Comparison of ENCODE assay signal across 10 cellular contexts in the genomic region with DNA sequence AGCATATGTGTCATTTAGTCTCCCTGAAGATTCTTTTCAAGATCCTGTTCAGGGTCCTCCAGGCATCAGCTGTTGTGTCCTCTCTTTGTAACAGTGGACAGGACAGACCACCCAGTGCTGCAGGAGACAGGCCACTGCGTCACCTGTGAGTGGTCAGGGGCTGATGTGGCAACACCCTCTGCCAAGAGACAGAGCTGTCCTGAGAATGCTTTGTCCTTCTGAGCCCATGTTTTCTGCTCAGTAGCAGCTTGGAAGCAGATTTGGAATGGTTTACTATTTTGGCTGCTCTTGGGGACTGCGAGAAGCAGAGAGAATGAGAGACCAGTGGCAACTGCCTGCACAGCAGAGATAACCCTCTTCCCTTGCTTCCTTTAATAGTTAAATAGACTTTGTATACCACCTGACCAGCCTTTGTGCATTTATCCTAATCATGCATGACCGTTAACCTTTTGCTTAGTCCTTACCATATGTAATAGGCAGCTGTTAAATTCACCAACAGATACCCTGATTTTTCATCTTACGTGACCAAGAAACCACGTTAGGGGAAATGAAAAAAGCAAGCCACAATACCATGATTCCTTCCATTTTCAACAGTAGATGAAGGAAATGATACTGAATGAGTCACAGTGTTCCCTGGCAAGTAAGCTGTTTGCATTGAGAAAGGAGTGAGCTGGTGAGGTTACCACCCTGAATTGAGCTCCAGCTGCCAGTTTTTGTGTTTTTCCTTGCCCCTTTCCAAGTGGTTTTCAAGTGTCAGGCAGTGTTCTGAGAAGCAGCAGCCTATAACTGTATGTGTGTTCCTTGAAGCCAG. TPM values are rescaled to one million over a fixed set of nuclear protein-coding genes. Genes with fewer than 3 reads are reported as not detected.
DNase-seq lines count a peak whose midpoint lies in the region; ATAC-seq and TF ChIP-seq lines count a peak whose summit lies in the region.
"Had no signal": no experiment of that assay in that cellular context is flagged by ENCODE, and none has a peak within 500 bp of the region (broad histone marks: within the 10 kb centered on the region; RNA-seq: fewer than 3 reads in every experiment).

No MANE protein-coding gene starts in this region.

- H3K27me3 ChIP-seq in SJSA1 (replicated peaks) (no peaks in the 10 kb centered on the region), hepatocyte (no peaks in the 10 kb centered on the region)

- 83% methylated on average over 5 of the region's 5 CpGs for WGBS in hepatocyte (ENCODE audit: low lambda C conversion rate, missing lambda C conversion rate)

- no peaks in the 10 kb centered on the region for H3K9me2 ChIP-seq in hepatocyte (replicated peaks; ENCODE audit: insufficient read depth)

- no peak overlapping the region for H3K4me2 ChIP-seq in hepatocyte

- H2AFZ ChIP-seq in hepatocyte, result no peak overlapping the region

- H3K79me2 ChIP-seq in hepatocyte, result no peaks in the 10 kb centered on the region

- no peaks in the 10 kb centered on the region for H4K20me1 ChIP-seq in hepatocyte (ENCODE audit: insufficient read depth, poor library complexity, severe bottlenecking)

- no peaks in the 10 kb centered on the region for H3K9me3 ChIP-seq in SJSA1 (replicated peaks)
- no peaks in the 10 kb centered on the region for H3K9me3 ChIP-seq in hepatocyte (ENCODE audit: low read depth)
- H3K9me3 ChIP-seq: psoas muscle had no signal

- H3K4me1 ChIP-seq in SJSA1 (replicated peaks) (peaks cover 28% of the 10 kb centered on the region), hepatocyte (ENCODE audit: insufficient read depth) (no peaks in the 10 kb centered on the region)
- H3K4me1 ChIP-seq: psoas muscle had no signal

- DNase-seq in GM03348 (ENCODE audit: low spot score) (peak; percentile 71), SJSA1 (ENCODE audit: low read depth in 1 of 2, low spot score in 2 of 2) (peak; percentile 69 to 75), fibroblast of villous mesenchyme (ENCODE audit: low read depth) (peak; percentile 26), stromal cell of bone marrow (ENCODE audit: low read depth) (peak; percentile 91), hepatocyte (ENCODE audit: low spot score) (no peak)
- DNase-seq in stimulated activated CD4-positive, alpha-beta T cell treated with anti-CD3 and anti-CD28 coated beads, Interleukin-4, amount 100 ng/mL, for 4 hours, result no peak
- DNase-seq: psoas muscle had no signal

- no peaks in the 10 kb centered on the region for H3K36me3 ChIP-seq in SJSA1
- no peaks in the 10 kb centered on the region for H3K36me3 ChIP-seq in hepatocyte (replicated peaks; ENCODE audit: insufficient read depth, low read depth)

- ATAC-seq in GM21360 (IDR thresholded peaks at IDR 0.05; ENCODE audit: unreplicated experiment) (peak; percentile 92), HG03469 (IDR thresholded peaks at IDR 0.05; ENCODE audit: unreplicated experiment) (peak; percentile 96)

- H3K27ac ChIP-seq in SJSA1 (peak overlapping the region; percentile 73), hepatocyte (no peak overlapping the region)
- H3K27ac ChIP-seq: psoas muscle, VCaP had no signal

- TF ChIP-seq CTCF in fibroblast of villous mesenchyme (IDR thresholded peaks at IDR 0.05; ENCODE audit: insufficient read depth, low read depth, low read length) (no peak), hepatocyte (IDR thresholded peaks at IDR 0.05; ENCODE audit: poor library complexity) (no peak)

- H3K4me3 ChIP-seq in SJSA1 (no peak overlapping the region), fibroblast of villous mesenchyme (ENCODE audit: low read depth, low read length) (no peak overlapping the region), hepatocyte (no peak overlapping the region)
- H3K4me3 ChIP-seq: psoas muscle had no signal

RNA-seq across cellular contexts. Expression of gene B3GALNT1, which starts 35.5 kb away (rescaled TPM):
- 23.1 and 44.7 TPM in 2 replicates for total RNA-seq in SJSA1 (2014; rRNA removed; shearing (Covaris generic))
- 15.1 and 17.7 TPM in 2 replicates for total RNA-seq in fibroblast of villous mesenchyme
- total RNA-seq in hepatocyte, result 19.1 and 22.5 TPM in 2 replicates
- polyA plus RNA-seq in hepatocyte, result 10.4 and 11.7 TPM in 2 replicates

Comparison
In these comparisons a context has a peak if more than half of its experiments do, and no peak if none do; other contexts are left out.
1. DNase-seq: peak in GM03348 (single experiment), SJSA1 (2 of 2), fibroblast of villous mesenchyme (single experiment) and stromal cell of bone marrow (single experiment); none in stimulated activated CD4-positive, alpha-beta T cell treated with anti-CD3 and anti-CD28 coated beads, Interleukin-4, amount 100 ng/mL, for 4 hours (0 of 2) and hepatocyte (single experiment).